In the genomic region with DNA sequence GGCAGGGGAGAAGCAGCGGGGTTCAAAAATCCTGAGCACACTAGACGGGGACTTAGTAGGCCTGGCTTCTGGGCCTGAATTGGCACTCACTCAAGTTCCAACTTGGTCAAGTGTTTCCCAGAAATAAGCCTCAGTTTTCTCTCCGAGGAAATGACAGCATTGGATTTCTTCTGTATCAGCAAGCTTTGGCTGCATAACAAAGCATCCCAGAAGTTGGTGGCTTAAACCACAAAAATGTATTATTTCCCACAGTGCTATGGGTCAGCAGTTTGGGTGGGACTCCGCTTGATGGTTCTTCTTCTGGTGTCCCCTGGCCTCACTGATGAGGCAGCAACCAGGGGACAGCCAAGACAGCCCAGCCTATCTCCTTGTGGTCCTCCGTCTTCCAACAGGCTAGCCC, we compare ENCODE assay signal across 1 cellular context.
TF ChIP-seq lines count a peak whose summit lies in the region.

No MANE protein-coding gene starts in this region.

TF ChIP-seq in H1, 55 proteins besides CTCF, POLR2A, EP300 and RAD21:
- no peak for TF ChIP-seq MAFK (IDR thresholded peaks at IDR 0.05; ENCODE audit: low read depth, low read length)
- TF ChIP-seq KDM4A (IDR thresholded peaks at IDR 0.05; ENCODE audit: low read depth, low read length, severe bottlenecking) = no peak
- no peak for TF ChIP-seq TCF12 (IDR thresholded peaks at IDR 0.05; ENCODE audit: low read depth, low read length)
- TF ChIP-seq GTF2F1 (IDR thresholded peaks at IDR 0.05; ENCODE audit: borderline replicate concordance, low read depth, low read length) = no peak
- no peak for TF ChIP-seq PHF8 (conservative IDR thresholded peaks at IDR 0.05; ENCODE audit: low read depth, low read length)
- TF ChIP-seq RBBP5 (IDR thresholded peaks at IDR 0.05; ENCODE audit: borderline replicate concordance, low read depth, low read length) = no peak
- TF ChIP-seq CEBPB (IDR thresholded peaks at IDR 0.05; ENCODE audit: low read depth, low read length) = no peak
- TF ChIP-seq EZH2 (IDR thresholded peaks at IDR 0.05; ENCODE audit: low read depth, low read length, severe bottlenecking) = no peak
- TF ChIP-seq CBX5 (IDR thresholded peaks at IDR 0.05; ENCODE audit: low read depth, low read length) = no peak
- no peak for TF ChIP-seq KDM5A (IDR thresholded peaks at IDR 0.05; ENCODE audit: low read length)
